Comparison of ENCODE assay signal across 11 cellular contexts in the genomic region with DNA sequence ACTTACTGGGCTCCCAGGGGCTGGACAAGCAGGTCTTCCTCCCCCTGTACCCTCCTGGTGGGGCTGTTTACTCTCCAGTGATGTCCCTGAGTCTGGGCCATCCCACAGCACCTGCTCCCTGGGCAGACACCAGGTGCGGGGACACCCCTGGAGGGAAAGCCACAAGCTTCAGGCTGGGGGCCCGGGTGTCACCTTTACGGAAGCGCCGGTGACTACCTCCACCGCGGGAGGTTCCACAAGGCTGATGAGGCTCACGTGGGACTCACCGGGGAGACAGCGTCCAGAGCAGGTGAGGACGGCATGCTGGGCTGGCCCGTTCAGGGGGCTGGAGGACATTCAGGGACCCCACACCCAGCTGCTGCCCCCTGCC. TPM values are rescaled to one million over a fixed set of nuclear protein-coding genes. Genes with fewer than 3 reads are reported as not detected.
DNase-seq lines count a peak whose midpoint lies in the region; ATAC-seq and TF ChIP-seq lines count a peak whose summit lies in the region.
"Had no signal": no experiment of that assay in that cellular context is flagged by ENCODE, and none has a peak within 500 bp of the region (broad histone marks: within the 10 kb centered on the region; RNA-seq: fewer than 3 reads in every experiment).

No MANE protein-coding gene starts in this region.

- H3K4me3 ChIP-seq in GM06990 (replicated peaks; ENCODE audit: low read depth, low read length) (no peak overlapping the region), Panc1 (ENCODE audit: low read depth in 2 of 2, low read length in 2 of 2) (no peak overlapping the region), PC-3 (ENCODE audit: low read length) (no peak overlapping the region)

- no peaks in the 10 kb centered on the region for H3K9me2 ChIP-seq in PC-3 (replicated peaks; ENCODE audit: low read length)

- H3K36me3 ChIP-seq in GM06990 (ENCODE audit: control insufficient read depth, insufficient read depth, low read length), result no peaks in the 10 kb centered on the region
- H3K36me3 ChIP-seq in Panc1 (ENCODE audit: control insufficient read depth, insufficient read depth, low read length), result no peaks in the 10 kb centered on the region
- no peaks in the 10 kb centered on the region for H3K36me3 ChIP-seq in PC-3 (ENCODE audit: low read depth, low read length)

- H3K27me3 Mint-ChIP-seq in activated T-cell treated with anti-CD3 and anti-CD28 coated beads, Interleukin-2, amount 50 U/mL, for 72 hours (ENCODE audit: low read depth), result peaks cover 9% of the 10 kb centered on the region
- H3K27me3 Mint-ChIP-seq in natural killer cell treated with Interleukin-12 subunit alpha and Interleukin-12 subunit beta and Interleukin-15 and Interleukin-18, amount 100 ng/mL, for 72 hours, result peaks cover 0 to 5% of the 10 kb centered on the region in 2 donors

- H3K79me2 ChIP-seq in PC-3 (ENCODE audit: low read length), result no peaks in the 10 kb centered on the region

- no peaks in the 10 kb centered on the region for H4K20me1 ChIP-seq in PC-3 (ENCODE audit: low read length)

- no peak overlapping the region for H2AFZ ChIP-seq in PC-3 (ENCODE audit: low read length)

- H3K9ac ChIP-seq in PC-3 (ENCODE audit: low read length), result no peak overlapping the region

- in situ Hi-C loops in Panc1 (cut with HindIII; ENCODE audit: low pct_unique_long_range_greater_than_20kb, low sequenced_read_pairs), result no loop called here

- peak overlapping the region in 1 of 2 donors; percentile 24 for H3K4me3 Mint-ChIP-seq in activated T-cell treated with anti-CD3 and anti-CD28 coated beads, Interleukin-2, amount 50 U/mL, for 72 hours
- H3K4me3 Mint-ChIP-seq in natural killer cell treated with Interleukin-12 subunit alpha and Interleukin-12 subunit beta and Interleukin-15 and Interleukin-18, amount 100 ng/mL, for 72 hours, result peak overlapping the region; percentile 62

- no peaks in the 10 kb centered on the region for H3K36me3 Mint-ChIP-seq in activated T-cell treated with anti-CD3 and anti-CD28 coated beads, Interleukin-2, amount 50 U/mL, for 72 hours (ENCODE audit: insufficient read depth in 2 of 2)
- H3K36me3 Mint-ChIP-seq in natural killer cell treated with Interleukin-12 subunit alpha and Interleukin-12 subunit beta and Interleukin-15 and Interleukin-18, amount 100 ng/mL, for 72 hours, result no peaks in the 10 kb centered on the region
- H3K36me3 Mint-ChIP-seq: brain had no signal

- DNase-seq in GM06990 (ENCODE audit: extremely low read depth, insufficient read length), result peak; percentile 28
- no peak for DNase-seq in Panc1 (ENCODE audit: low read depth, low spot score)
- peak; percentile 21 to 30 for DNase-seq in activated T-cell treated with anti-CD3 and anti-CD28 coated beads, Interleukin-2, amount 50 U/mL, for 72 hours
- no peak for DNase-seq in natural killer cell treated with Interleukin-12 subunit alpha and Interleukin-12 subunit beta and Interleukin-15 and Interleukin-18, amount 100 ng/mL, for 72 hours (ENCODE audit: low spot score)
- no peak for DNase-seq in AG20443 (ENCODE audit: low spot score)
- no peak for DNase-seq in NCI-H2227 (lab: John Stamatoyannopoulos, UW; ENCODE audit: unreplicated experiment)
- DNase-seq in PC-3, result no peak

- H3K27ac ChIP-seq in Panc1 (ENCODE audit: low read length), result no peak overlapping the region
- H3K27ac ChIP-seq in PC-3 (ENCODE audit: low read length), result no peak overlapping the region

- H3K9me3 Mint-ChIP-seq in activated T-cell treated with anti-CD3 and anti-CD28 coated beads, Interleukin-2, amount 50 U/mL, for 72 hours, result no peaks in the 10 kb centered on the region
- no peaks in the 10 kb centered on the region for H3K9me3 Mint-ChIP-seq in natural killer cell treated with Interleukin-12 subunit alpha and Interleukin-12 subunit beta and Interleukin-15 and Interleukin-18, amount 100 ng/mL, for 72 hours

- H3K27ac Mint-ChIP-seq in activated T-cell treated with anti-CD3 and anti-CD28 coated beads, Interleukin-2, amount 50 U/mL, for 72 hours, result no peak overlapping the region
- H3K27ac Mint-ChIP-seq in natural killer cell treated with Interleukin-12 subunit alpha and Interleukin-12 subunit beta and Interleukin-15 and Interleukin-18, amount 100 ng/mL, for 72 hours, result peak overlapping the region in 1 of 2 donors; percentile 11

- no peak overlapping the region for H3K4me2 ChIP-seq in PC-3 (ENCODE audit: low read length)

- intact Hi-C loops in Panc1 (cut with micrococcal nuclease; ENCODE audit: unreplicated experiment), result loop anchor here (2.0 to 10.0 kb wide), 2 partner anchors 39 to 419 kb away; no protein-coding TSS in a partner anchor
- intact Hi-C loops in PC-3 (cut with micrococcal nuclease), result loop anchor here (2.0 kb wide), 1 partner anchor 39 kb away; no protein-coding TSS in a partner anchor

- H3K9me3 ChIP-seq in Panc1 (ENCODE audit: control insufficient read depth, insufficient read depth, low read depth, low read length), result no peaks in the 10 kb centered on the region
- no peaks in the 10 kb centered on the region for H3K9me3 ChIP-seq in PC-3 (ENCODE audit: low read length)

- BruUV-seq in Panc1 (replicated peaks; lab: Mats Ljungman, UMichigan) (no TSS peak), PC-3 (replicated peaks; lab: Mats Ljungman, UMichigan) (no TSS peak)

- CTCF ChIA-PET in Panc1 (lab: Charles Lee) (interaction anchor here (0.5 kb wide), 1 partner anchor 200 kb away, joined by 3 read pairs; no protein-coding TSS in a partner anchor), PC-3 (lab: Charles Lee) (interaction anchor here (0.5 to 0.6 kb wide), 2 partner anchors 40 to 577 kb away, joined by 8 to 12 read pairs; no protein-coding TSS in a partner anchor)

- no peaks in the 10 kb centered on the region for H3K4me1 ChIP-seq in Panc1 (ENCODE audit: control insufficient read depth, insufficient read depth, low read length)
- no peaks in the 10 kb centered on the region for H3K4me1 ChIP-seq in PC-3 (ENCODE audit: insufficient read depth, low read length)

- H3K27me3 ChIP-seq in GM06990 (replicated peaks; ENCODE audit: control insufficient read depth, insufficient read depth, low read length) (no peaks in the 10 kb centered on the region), Panc1 (ENCODE audit: control insufficient read depth, insufficient read depth, low read length) (no peaks in the 10 kb centered on the region), PC-3 (ENCODE audit: low read length) (peaks cover 56% of the 10 kb centered on the region)

- no peak for TF ChIP-seq CTCF in GM06990 (IDR thresholded peaks at IDR 0.05; ENCODE audit: insufficient read depth, low read length, poor library complexity, severe bottlenecking)
- no peak for TF ChIP-seq CTCF in Panc1 (IDR thresholded peaks at IDR 0.05)
- no peak for TF ChIP-seq CTCF in PC-3 (conservative IDR thresholded peaks at IDR 0.05; ENCODE audit: low read depth, low read length)

- H3K4me1 Mint-ChIP-seq in activated T-cell treated with anti-CD3 and anti-CD28 coated beads, Interleukin-2, amount 50 U/mL, for 72 hours (ENCODE audit: low read depth), result peaks cover 18% of the 10 kb centered on the region
- peaks cover 15 to 26% of the 10 kb centered on the region in 2 donors for H3K4me1 Mint-ChIP-seq in natural killer cell treated with Interleukin-12 subunit alpha and Interleukin-12 subunit beta and Interleukin-15 and Interleukin-18, amount 100 ng/mL, for 72 hours (ENCODE audit: low read depth in 2 of 2)
- H3K4me1 Mint-ChIP-seq: brain had no signal

- POLR2A ChIA-PET in Panc1 (lab: Charles Lee) (no interaction called here), PC-3 (lab: Charles Lee; ENCODE audit: unreplicated experiment) (no interaction called here)

- H3F3A ChIP-seq in PC-3 (ENCODE audit: low read length, unreplicated experiment), result no peaks in the 10 kb centered on the region

- ATAC-seq in Panc1 (peak; percentile 36; the same call in 1 of the 2 replicates), GM21360 (IDR thresholded peaks at IDR 0.05; ENCODE audit: unreplicated experiment) (no peak), PC-3 (no peak; the same call in 1 of the 2 replicates)
- peak; percentile 45 to 49 for ATAC-seq in activated T-cell treated with anti-CD3 and anti-CD28 coated beads, Interleukin-2, amount 50 U/mL, for 72 hours (replicated peaks in 1 of 2)
- peak; percentile 31 to 45 for ATAC-seq in natural killer cell treated with Interleukin-12 subunit alpha and Interleukin-12 subunit beta and Interleukin-15 and Interleukin-18, amount 100 ng/mL, for 72 hours

RNA-seq across cellular contexts. Expression of a gene that starts 24.9 kb away (rescaled TPM):
- total RNA-seq in Panc1 (2021; ENCODE audit: unreplicated experiment), result not detected
- polyA plus RNA-seq in Panc1 (2012; ENCODE audit: insufficient read length), result not detected
- not detected for total RNA-seq in activated T-cell treated with anti-CD3 and anti-CD28 coated beads, Interleukin-2, amount 50 U/mL, for 72 hours
- not detected for total RNA-seq in natural killer cell treated with Interleukin-12 subunit alpha and Interleukin-12 subunit beta and Interleukin-15 and Interleukin-18, amount 100 ng/mL, for 72 hours
- not detected in 2 replicates for total RNA-seq in PC-3 (2014; rRNA removed)
- total RNA-seq: kidney epithelial cell, osteoblast had no signal

RNA-seq across cellular contexts. Expression of a gene that starts 43.3 kb away (rescaled TPM):
- total RNA-seq in Panc1 (2021; ENCODE audit: unreplicated experiment), result not detected
- polyA plus RNA-seq in Panc1 (2012; ENCODE audit: insufficient read length), result not detected
- not detected for total RNA-seq in activated T-cell treated with anti-CD3 and anti-CD28 coated beads, Interleukin-2, amount 50 U/mL, for 72 hours
- not detected for total RNA-seq in natural killer cell treated with Interleukin-12 subunit alpha and Interleukin-12 subunit beta and Interleukin-15 and Interleukin-18, amount 100 ng/mL, for 72 hours
- not detected in 2 replicates for total RNA-seq in PC-3 (2014; rRNA removed)
- total RNA-seq: kidney epithelial cell, osteoblast had no signal

RNA-seq across cellular contexts. Expression of a gene that starts 44.8 kb away (rescaled TPM):
- total RNA-seq in Panc1 (2021; ENCODE audit: unreplicated experiment), result 10.0 TPM
- 16.6 TPM for polyA plus RNA-seq in Panc1 (2012; ENCODE audit: insufficient read length)
- total RNA-seq in activated T-cell treated with anti-CD3 and anti-CD28 coated beads, Interleukin-2, amount 50 U/mL, for 72 hours, result 1 to 10 TPM; 7.3 to 9.6 TPM
- total RNA-seq in natural killer cell treated with Interleukin-12 subunit alpha and Interleukin-12 subunit beta and Interleukin-15 and Interleukin-18, amount 100 ng/mL, for 72 hours, result 10 to 100 TPM in 1 of 2 donors, 1 to 10 TPM in 1; 8.2 to 11.3 TPM
- 1.2 TPM in 1 of 2 replicates, not detected in the other for total RNA-seq in PC-3 (2014; rRNA removed)

Comparison
In these comparisons a context has a peak if more than half of its experiments do, and no peak if none do; other contexts are left out.
1. DNase-seq: peak in GM06990 (single experiment) and activated T-cell treated with anti-CD3 and anti-CD28 coated beads, Interleukin-2, amount 50 U/mL, for 72 hours (2 of 2); none in Panc1 (single experiment), natural killer cell treated with Interleukin-12 subunit alpha and Interleukin-12 subunit beta and Interleukin-15 and Interleukin-18, amount 100 ng/mL, for 72 hours (single experiment), AG20443 (single experiment), NCI-H2227 (single experiment) and PC-3 (single experiment).
2. ATAC-seq: peak in Panc1 (single experiment), activated T-cell treated with anti-CD3 and anti-CD28 coated beads, Interleukin-2, amount 50 U/mL, for 72 hours (2 of 2) and natural killer cell treated with Interleukin-12 subunit alpha and Interleukin-12 subunit beta and Interleukin-15 and Interleukin-18, amount 100 ng/mL, for 72 hours (2 of 2); none in GM21360 (single experiment) and PC-3 (single experiment).